Comparison of ENCODE assay signal across 14 cellular contexts in the genomic region with DNA sequence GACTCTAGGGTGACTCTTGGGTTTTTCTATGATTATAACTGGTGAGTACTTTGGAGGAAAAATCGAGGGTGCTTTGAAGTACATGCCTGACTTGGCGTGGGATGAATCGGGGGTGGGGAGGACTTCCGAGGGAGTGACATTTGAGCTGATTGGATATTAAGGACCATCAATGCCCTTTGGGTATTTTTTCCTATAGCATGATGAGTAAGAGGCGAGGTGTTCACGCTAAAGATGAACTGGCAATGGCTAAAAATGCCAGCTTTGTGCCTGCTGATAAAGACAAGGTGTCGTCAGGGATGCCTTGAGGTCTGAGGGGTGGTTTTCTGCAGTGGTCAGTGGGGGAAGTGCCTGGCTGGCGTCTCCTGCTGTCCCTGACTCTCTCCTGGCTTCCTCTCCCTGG.
"Had no signal": no experiment of that assay in that cellular context is flagged by ENCODE, and none has a peak within 500 bp of the region (broad histone marks: within the 10 kb centered on the region; RNA-seq: fewer than 3 reads in every experiment).

No MANE protein-coding gene starts in this region.

- H3K4me1 ChIP-seq: left lung, parathyroid adenoma had no signal

- H3K36me3 Mint-ChIP-seq: activated naive CD4-positive, alpha-beta T cell treated with anti-CD3 and anti-CD28 coated beads, Interleukin-2, amount 10 ng/mL, durations not matched to agents 7 days and 5 days; memory B cell had no signal

- H2AFZ ChIP-seq: parathyroid adenoma had no signal

- FAIRE-seq: TTC549 had no signal

- H3K4me3 ChIP-seq: left lung had no signal

- H3K9ac ChIP-seq: parathyroid adenoma had no signal

- H3K4me3 Mint-ChIP-seq: activated naive CD4-positive, alpha-beta T cell treated with anti-CD3 and anti-CD28 coated beads, Interleukin-2, amount 10 ng/mL, durations not matched to agents 7 days and 5 days; memory B cell had no signal

- H3K79me2 ChIP-seq: parathyroid adenoma had no signal

- H3K36me3 ChIP-seq: left lung had no signal

- H3K27ac Mint-ChIP-seq: activated naive CD4-positive, alpha-beta T cell treated with anti-CD3 and anti-CD28 coated beads, Interleukin-2, amount 10 ng/mL, durations not matched to agents 7 days and 5 days; activated T-helper 2 cell treated with anti-CD3 and anti-CD28 coated beads, Interferon-gamma antibody, Interleukin-2, Interleukin-4, amounts not matched to agents 10 μg/mL and 5 μg/mL and 100 μg/mL, durations not matched to agents 14 hours and 24 hours and 36 hours; memory B cell had no signal

- H3K27me3 ChIP-seq: left lung had no signal

- H3K9me3 Mint-ChIP-seq: activated naive CD4-positive, alpha-beta T cell treated with anti-CD3 and anti-CD28 coated beads, Interleukin-2, amount 10 ng/mL, durations not matched to agents 7 days and 5 days; activated T-helper 2 cell treated with anti-CD3 and anti-CD28 coated beads, Interferon-gamma antibody, Interleukin-2, Interleukin-4, amounts not matched to agents 10 μg/mL and 5 μg/mL and 100 μg/mL, durations not matched to agents 14 hours and 24 hours and 36 hours had no signal

- ATAC-seq: activated CD4-positive, CD25-positive, alpha-beta regulatory T cell treated with anti-CD3 and anti-CD28 coated beads, Interleukin-2, amount 50 U/mL, for 24 hours; stimulated activated naive CD8-positive, alpha-beta T cell treated with anti-CD3 and anti-CD28 coated beads, Interleukin-15, Interleukin-2, amounts not matched to agents 100 U/mL and 50 U/mL, for 24 hours had no signal

- H3K9me3 ChIP-seq: left lung had no signal

- H3K27ac ChIP-seq: left lung, parathyroid adenoma had no signal

- H3K4me1 Mint-ChIP-seq: memory B cell had no signal

- DNase-seq: activated naive CD4-positive, alpha-beta T cell treated with anti-CD3 and anti-CD28 coated beads, Interleukin-2, amount 10 ng/mL, durations not matched to agents 7 days and 5 days; central memory CD4-positive, alpha-beta T cell; cortex of kidney; effector CD8-positive, alpha-beta T cell; left lung; stimulated activated CD4-positive, alpha-beta T cell treated with anti-CD3 and anti-CD28 coated beads, Interleukin-4, amount 100 ng/mL, for 1 hour; stimulated activated CD8-positive, alpha-beta memory T cell treated with anti-CD3 and anti-CD28 coated beads, Interleukin-4, amount 100 ng/mL, for 48 hours; stimulated activated naive CD8-positive, alpha-beta T cell treated with anti-CD3 and anti-CD28 coated beads, Interleukin-15, Interleukin-2, amounts not matched to agents 100 U/mL and 50 U/mL, for 24 hours; T-helper 2 cell had no signal
